18 cellular contexts compared by ENCODE assay signal in the genomic region with DNA sequence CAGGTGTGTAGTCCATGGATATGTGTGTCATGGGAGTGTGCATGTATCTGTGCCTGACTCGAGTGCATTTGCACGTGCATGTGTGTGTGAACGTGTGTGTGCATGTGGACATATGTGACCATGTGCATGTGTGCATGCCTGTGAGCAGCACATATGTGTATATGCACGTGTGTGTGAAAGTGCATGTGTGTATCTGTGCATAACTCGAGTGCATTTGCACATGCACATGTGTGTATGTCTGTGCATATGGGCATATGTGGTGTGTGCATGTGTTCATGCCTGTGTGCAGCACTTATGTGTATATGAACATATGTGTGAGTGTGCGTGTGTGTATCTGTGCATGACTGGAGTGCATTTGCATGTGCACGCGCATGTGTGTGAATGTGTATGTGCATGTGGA. TPM values are rescaled to one million over a fixed set of nuclear protein-coding genes. Genes with fewer than 3 reads are reported as not detected.
DNase-seq lines count a peak whose midpoint lies in the region; ATAC-seq, FAIRE-seq and TF ChIP-seq lines count a peak whose summit lies in the region.
"Had no signal": no experiment of that assay in that cellular context is flagged by ENCODE, and none has a peak within 500 bp of the region (broad histone marks: within the 10 kb centered on the region; RNA-seq: fewer than 3 reads in every experiment).

No MANE protein-coding gene starts in this region.

- no peak overlapping the region for H4K5ac ChIP-seq in H1 (ENCODE audit: insufficient read length, low read depth, low read length)

- no peak overlapping the region; the same call in 1 of the 2 replicates for H2BK12ac ChIP-seq in H1 (ENCODE audit: low read depth, low read length)

- H3K27me3 Mint-ChIP-seq in immature natural killer cell (ENCODE audit: low read depth in 3 of 3) = peaks cover 2 to 3% (median 2%) of the 10 kb centered on the region in 3 donors

- H3K9me3 Mint-ChIP-seq in immature natural killer cell = no peaks in the 10 kb centered on the region

- FAIRE-seq in HepG2 (lab: Jason Lieb, UNC) (no peak), H1 (lab: Jason Lieb, UNC) (peak; percentile 13)

- no peaks in the 10 kb centered on the region for H3K36me3 Mint-ChIP-seq in immature natural killer cell

- TF ChIP-seq CTCF in HepG2 (CRISPR knock-in tag; IDR thresholded peaks at IDR 0.05) (no peak), right lobe of liver (IDR thresholded peaks at IDR 0.05) (no peak), H1 (IDR thresholded peaks at IDR 0.05; ENCODE audit: control extremely low read depth in 1 of 3, insufficient read depth in 1 of 3, low read depth in 1 of 3, low read length in 3 of 3) (no peak), left ventricle myocardium inferior (IDR thresholded peaks at IDR 0.05; ENCODE audit: borderline replicate concordance) (no peak), vagina (IDR thresholded peaks at IDR 0.05) (no peak)

- H3K27ac ChIP-seq in HepG2 (ENCODE audit: extremely low read length, insufficient read depth, low read length) (no peak overlapping the region), right lobe of liver (no peak overlapping the region), KOPT-K1 (ENCODE audit: low read depth, low read length, poor library complexity, severe bottlenecking) (peak overlapping the region; percentile 50), H1 (ENCODE audit: low read depth, low read length) (no peak overlapping the region), left ventricle myocardium inferior (replicated peaks) (no peak overlapping the region), vagina (no peak overlapping the region)
- H3K27ac ChIP-seq: Peyer's patch had no signal

- H3K14ac ChIP-seq in H1 (ENCODE audit: insufficient read length) = no peak overlapping the region

- no peak overlapping the region for H3K23ac ChIP-seq in H1 (ENCODE audit: insufficient read length)

- no peak overlapping the region for H3K4me3 ChIP-seq in HepG2 (replicated peaks in 1 of 3; ENCODE audit: insufficient read depth in 1 of 3, low read depth in 2 of 3, low read length in 3 of 3)
- no peak overlapping the region for H3K4me3 ChIP-seq in right lobe of liver
- H3K4me3 ChIP-seq in H1 (ENCODE audit: extremely low read depth in 1 of 4, insufficient read depth in 2 of 4, low read depth in 3 of 4, low read length in 4 of 4) = no peak overlapping the region
- no peak overlapping the region for H3K4me3 ChIP-seq in left ventricle myocardium inferior
- no peak overlapping the region for H3K4me3 ChIP-seq in vagina
- H3K4me3 ChIP-seq: Peyer's patch had no signal

- H4K20me1 ChIP-seq in HepG2 (ENCODE audit: insufficient read depth, low read length) (no peaks in the 10 kb centered on the region), H1 (replicated peaks in 1 of 2; ENCODE audit: control insufficient read depth in 1 of 2, insufficient read depth in 2 of 2, low read length in 2 of 2) (peaks cover 0 to 4% of the 10 kb centered on the region in 2 experiments)

- H2AFZ ChIP-seq in HepG2 (ENCODE audit: low read length) = no peak overlapping the region
- H2AFZ ChIP-seq in H1 (ENCODE audit: low read length) = no peak overlapping the region

- TF ChIP-seq RAD21 in HepG2 (CRISPR knock-in tag; IDR thresholded peaks at IDR 0.05) (no peak), H1 (IDR thresholded peaks at IDR 0.05 in 1 of 2, conservative IDR thresholded peaks at IDR 0.05 in 1 of 2; ENCODE audit: low read depth in 2 of 2, low read length in 2 of 2) (no peak)

- no peak overlapping the region for H3K4me3 Mint-ChIP-seq in immature natural killer cell

- H3K27me3 ChIP-seq in HepG2 (ENCODE audit: control insufficient read depth in 1 of 2, insufficient read depth in 2 of 2, low read length in 2 of 2) = peaks cover 2 to 22% of the 10 kb centered on the region in 2 experiments; a peak in 3 of 5 replicates
- no peaks in the 10 kb centered on the region for H3K27me3 ChIP-seq in right lobe of liver
- no peaks in the 10 kb centered on the region for H3K27me3 ChIP-seq in H1 (replicated peaks in 1 of 4; ENCODE audit: control insufficient read depth in 3 of 4, extremely low read depth in 1 of 4, insufficient read depth in 3 of 4, low read length in 3 of 4)
- peaks cover 30% of the 10 kb centered on the region for H3K27me3 ChIP-seq in left ventricle myocardium inferior (ENCODE audit: low read depth)
- no peaks in the 10 kb centered on the region for H3K27me3 ChIP-seq in vagina
- H3K27me3 ChIP-seq: Peyer's patch had no signal

- H3K27ac Mint-ChIP-seq in immature natural killer cell = no peak overlapping the region

- H3K4ac ChIP-seq in H1 (replicated peaks; ENCODE audit: insufficient read length, low read depth, low read length) = no peak overlapping the region

- in situ Hi-C loops in HepG2 (cut with HindIII; ENCODE audit: extremely low pct_ligation_motif_present, low pct_unique_long_range_greater_than_20kb) = loop anchor here (25.0 kb wide), 2 partner anchors 508 to 783 kb away; no protein-coding TSS in a partner anchor

- TF ChIP-seq POLR2A in HepG2 (IDR thresholded peaks at IDR 0.05; ENCODE audit: insufficient read depth in 1 of 2, low read depth in 2 of 2, low read length in 2 of 2) (no peak), right lobe of liver (IDR thresholded peaks at IDR 0.05) (no peak), H1 (IDR thresholded peaks at IDR 0.05; ENCODE audit: control extremely low read depth in 1 of 2, low read depth in 2 of 2, low read length in 2 of 2) (no peak), vagina (IDR thresholded peaks at IDR 0.05) (no peak)

- H2AK5ac ChIP-seq in H1 (ENCODE audit: low read depth, low read length) = no peak overlapping the region

- no peak overlapping the region for H4K8ac ChIP-seq in H1 (ENCODE audit: extremely low read depth, insufficient read depth, low read length)

- H3K79me1 ChIP-seq in H1 (ENCODE audit: low read depth, low read length) = no peaks in the 10 kb centered on the region; the same call in 1 of the 2 replicates

- WGBS in HepG2 (ENCODE audit: low lambda C conversion rate) = 93% methylated on average over 5 of the region's 8 CpGs
- WGBS in right lobe of liver (ENCODE audit: insufficient coverage, low coverage, low lambda C conversion rate, missing lambda C conversion rate) = 20% methylated on average over 1 of the region's 8 CpGs
- 91% methylated on average over 8 of the region's 8 CpGs; no CpG with 5 or more reads in 1 of the 2 experiments for WGBS in H1 (ENCODE audit: extremely low coverage in 1 of 2, insufficient coverage in 1 of 2, insufficient read length in 1 of 2, insufficient replicate concordance in 2 of 2, low coverage in 1 of 2, low lambda C conversion rate in 2 of 2, missing lambda C conversion rate in 1 of 2), 2 experiments

- H3K9me3 ChIP-seq in HepG2 (ENCODE audit: low read length) (no peaks in the 10 kb centered on the region), right lobe of liver (no peaks in the 10 kb centered on the region), KOPT-K1 (ENCODE audit: insufficient read depth, low read length, poor library complexity, severe bottlenecking) (no peaks in the 10 kb centered on the region), H1 (ENCODE audit: insufficient read depth in 2 of 2, low read depth in 1 of 2, low read length in 1 of 2) (no peaks in the 10 kb centered on the region), left ventricle myocardium inferior (replicated peaks) (no peaks in the 10 kb centered on the region), vagina (no peaks in the 10 kb centered on the region)
- H3K9me3 ChIP-seq: Peyer's patch had no signal

- peak overlapping the region; percentile 36; the same call in 1 of the 2 replicates for H2BK15ac ChIP-seq in H1 (ENCODE audit: low read length)

- no peak overlapping the region for H3K18ac ChIP-seq in H1 (ENCODE audit: extremely low read depth, low read length)

- H3K9ac ChIP-seq in HepG2 (ENCODE audit: insufficient read depth, low read depth, low read length) (no peak overlapping the region), H1 (replicated peaks in 1 of 4; ENCODE audit: extremely low read depth in 1 of 4, low read depth in 3 of 4, low read length in 3 of 4) (no peak overlapping the region)

- TF ChIP-seq EP300 in HepG2 (IDR thresholded peaks at IDR 0.05; ENCODE audit: low read depth in 2 of 2, low read length in 2 of 2) (no peak), HepG2 (CRISPR knock-in tag; IDR thresholded peaks at IDR 0.05; ENCODE audit: borderline replicate concordance) (no peak), H1 (IDR thresholded peaks at IDR 0.05; ENCODE audit: borderline replicate concordance in 1 of 2, low read depth in 2 of 2, low read length in 2 of 2) (no peak)

- no peaks in the 10 kb centered on the region for H3K79me2 ChIP-seq in HepG2 (ENCODE audit: insufficient read depth, low read length)
- no peaks in the 10 kb centered on the region for H3K79me2 ChIP-seq in H1 (ENCODE audit: control insufficient read depth in 1 of 2, insufficient read depth in 2 of 2, low read length in 2 of 2)

- H3K23me2 ChIP-seq in H1 (ENCODE audit: low read depth, low read length) = no peaks in the 10 kb centered on the region

- POLR2A ChIA-PET in HepG2 (lab: Yijun Ruan, JAX) = no interaction called here
- POLR2A ChIA-PET in H1 (lab: Charles Lee; ENCODE audit: partially characterized antibody) = interaction anchor here (0.6 kb wide), 1 partner anchor 81 kb away, joined by 3 read pairs; no protein-coding TSS in a partner anchor

- peaks cover 5% of the 10 kb centered on the region; the same call in 1 of the 2 replicates for H3K4me1 ChIP-seq in HepG2 (ENCODE audit: insufficient read depth, low read length)
- H3K4me1 ChIP-seq in right lobe of liver = no peaks in the 10 kb centered on the region
- peaks cover 0 to 27% (median 15%) of the 10 kb centered on the region in 4 experiments; a peak in 6 of 7 replicates for H3K4me1 ChIP-seq in H1 (replicated peaks in 1 of 4; ENCODE audit: control insufficient read depth in 3 of 4, insufficient read depth in 4 of 4, low read length in 3 of 4)
- no peaks in the 10 kb centered on the region for H3K4me1 ChIP-seq in left ventricle myocardium inferior
- peaks cover 5% of the 10 kb centered on the region for H3K4me1 ChIP-seq in vagina
- H3K4me1 ChIP-seq: Peyer's patch had no signal

- no peak overlapping the region for H3K56ac ChIP-seq in H1 (replicated peaks; ENCODE audit: insufficient read length, low read depth, low read length)

- BruUV-seq in HepG2 (replicated peaks; lab: Mats Ljungman, UMichigan) = no TSS peak

- H3K36me3 ChIP-seq in HepG2 (replicated peaks in 1 of 2; ENCODE audit: control insufficient read depth in 1 of 2, insufficient read depth in 2 of 2, low read length in 2 of 2) (no peaks in the 10 kb centered on the region), right lobe of liver (no peaks in the 10 kb centered on the region), KOPT-K1 (ENCODE audit: insufficient read depth, low read length) (no peaks in the 10 kb centered on the region), H1 (ENCODE audit: control insufficient read depth in 2 of 4, insufficient read depth in 4 of 4, low read length in 3 of 4) (no peaks in the 10 kb centered on the region), left ventricle myocardium inferior (no peaks in the 10 kb centered on the region), vagina (no peaks in the 10 kb centered on the region)
- H3K36me3 ChIP-seq: Peyer's patch had no signal

- ATAC-seq in HepG2 = no peak
- ATAC-seq in right lobe of liver = no peak
- ATAC-seq in HG02973 (IDR thresholded peaks at IDR 0.05; ENCODE audit: unreplicated experiment) = no peak
- ATAC-seq: HCT116, SK-N-SH treated with all-trans-retinoic acid at 6 μM for 48 hours had no signal

- intact Hi-C loops in HepG2 (cut with micrococcal nuclease; ENCODE audit: unreplicated experiment) (no loop called here), right lobe of liver (cut with DNase I) (no loop called here), left ventricle myocardium inferior (cut with micrococcal nuclease) (no loop called here), vagina (cut with DNase I) (no loop called here)

- no peak overlapping the region for H2BK120ac ChIP-seq in H1 (replicated peaks; ENCODE audit: low read depth, low read length)

- H3K4me2 ChIP-seq in HepG2 (ENCODE audit: low read depth, low read length) (no peak overlapping the region), H1 (ENCODE audit: insufficient read depth in 1 of 2, low read depth in 2 of 2, low read length in 2 of 2) (no peak overlapping the region)

- H4K91ac ChIP-seq in H1 (replicated peaks; ENCODE audit: insufficient read length, low read length) = peak overlapping the region; percentile 58

- DNase-seq in HepG2 (ENCODE audit: low spot score) (no peak), right lobe of liver (no peak), H1 (ENCODE audit: low read depth in 1 of 2, low spot score in 2 of 2) (no peak), left ventricle myocardium inferior (no peak), vagina (ENCODE audit: extremely low spot score in 2 of 2) (no peak), immature natural killer cell (no peak)
- DNase-seq: C1 segment of cervical spinal cord, DMS53, NCI-H146, NCI-H2081 treated with DMSO at 0.1 percent for 48 hours, NCI-H510A, NCI-H774, Right ventricle myocardium superior had no signal

- no peak overlapping the region for H2BK20ac ChIP-seq in H1 (ENCODE audit: low read length)

- H2BK5ac ChIP-seq in H1 (ENCODE audit: low read depth, low read length) = 0 out of 2 replicates have a peak overlapping the region, but pooled peaks have one; percentile 8

- H3K4me1 Mint-ChIP-seq in immature natural killer cell = peaks cover 13 to 14% of the 10 kb centered on the region in 2 donors

- CTCF ChIA-PET in HepG2 (lab: Yijun Ruan, JAX; ENCODE audit: low intra/inter-chr PET ratio, low total read pairs) = no interaction called here
- CTCF ChIA-PET in H1 (lab: Charles Lee; ENCODE audit: partially characterized antibody) = no interaction called here

RNA-seq across cellular contexts. Expression of a gene that starts 35.2 kb away (rescaled TPM):
- total RNA-seq in HepG2 (2016; rRNA removed; fragmentation: Illumina TruSeq; extraction: Trizol) = 16.2 and 23.3 TPM in 2 replicates
- 7.2 and 7.5 TPM in 2 replicates for total RNA-seq in HepG2 (2016; cell fraction: cytosol; rRNA removed; fragmentation: Illumina TruSeq; extraction: Trizol; ENCODE audit: low read depth)
- 16.1 and 17.2 TPM in 2 replicates for total RNA-seq in HepG2 (2016; cell fraction: insoluble cytoplasmic fraction; rRNA removed; fragmentation: Illumina TruSeq; extraction: Trizol)
- 26.9 and 27.9 TPM in 2 replicates for total RNA-seq in HepG2 (2016; cell fraction: membrane; rRNA removed; fragmentation: Illumina TruSeq; extraction: Trizol)
- 14.4 and 16.2 TPM in 2 replicates for total RNA-seq in HepG2 (2016; cell fraction: nucleus; rRNA removed; fragmentation: Illumina TruSeq; extraction: Trizol)
- polyA plus RNA-seq in HepG2 (2011; rRNA removed) = 50.9 and 68.0 TPM in 2 replicates
- polyA plus RNA-seq in HepG2 (2011; cell fraction: cytosol; rRNA removed) = 45.6 and 47.6 TPM in 2 replicates
- polyA plus RNA-seq in HepG2 (2011; cell fraction: nucleus; rRNA removed) = 34.2 and 39.3 TPM in 2 replicates
- polyA plus RNA-seq in HepG2 (2012) = 39.2 and 40.4 TPM in 2 replicates
- polyA plus RNA-seq in HepG2 (2016; cell fraction: cytosol; fragmentation: Illumina TruSeq; extraction: Trizol; ENCODE audit: low read depth) = 11.0 and 12.4 TPM in 2 replicates
- polyA plus RNA-seq in HepG2 (2016; cell fraction: insoluble cytoplasmic fraction; fragmentation: Illumina TruSeq; extraction: Trizol; ENCODE audit: low read depth) = 33.6 and 42.6 TPM in 2 replicates
- polyA plus RNA-seq in HepG2 (2016; cell fraction: membrane; fragmentation: Illumina TruSeq; extraction: Trizol; ENCODE audit: low read depth) = 39.2 and 40.8 TPM in 2 replicates
- polyA plus RNA-seq in HepG2 (2016; cell fraction: nucleus; fragmentation: Illumina TruSeq; extraction: Trizol; ENCODE audit: insufficient read depth, low read depth) = 26.9 and 29.3 TPM in 2 replicates
- 54.6 and 166 TPM in 2 replicates for polyA minus RNA-seq in HepG2 (2011; rRNA and poly(A)+ RNA removed; ENCODE audit: low replicate concordance)
- polyA minus RNA-seq in HepG2 (2011; cell fraction: cytosol; rRNA and poly(A)+ RNA removed) = 37.4 and 48.5 TPM in 2 replicates
- polyA minus RNA-seq in HepG2 (2011; cell fraction: nucleus; rRNA and poly(A)+ RNA removed) = 30.9 and 39.8 TPM in 2 replicates
- 10 to 100 TPM; 10.3 to 32.1 (median 14.1) TPM for total RNA-seq in right lobe of liver
- 95.6 and 96.5 TPM in 2 replicates for total RNA-seq in H1 (2021; fragmentation: NEBNext Ultra II Directional; extraction: Animal tissue kit (Norgen Biotek cat#: 25700))
- 109 and 121 TPM in 2 replicates for polyA plus RNA-seq in H1 (2011; rRNA removed)
- polyA plus RNA-seq in H1 (2011; cell fraction: cytosol; rRNA removed) = 92.3 TPM
- polyA plus RNA-seq in H1 (2011; cell fraction: nucleus; rRNA removed) = 152 TPM
- 61.6 to 94.7 TPM (median 83.3 TPM) in 4 replicates for polyA plus RNA-seq in H1 (2012, experiment 1 of 2)
- 78.3 TPM for polyA plus RNA-seq in H1 (2012, experiment 2 of 2)
- 62.9 TPM for polyA plus RNA-seq in H1 (2013, experiment 1 of 2)
- 65.3 TPM for polyA plus RNA-seq in H1 (2013, experiment 2 of 2)
- polyA minus RNA-seq in H1 (2011; rRNA and poly(A)+ RNA removed) = 176 and 215 TPM in 2 replicates
- polyA minus RNA-seq in H1 (2011; cell fraction: cytosol; rRNA and poly(A)+ RNA removed) = 71.7 TPM
- polyA minus RNA-seq in H1 (2011; cell fraction: nucleus; rRNA and poly(A)+ RNA removed) = 67.7 TPM
- total RNA-seq in left ventricle myocardium inferior = 43.0 TPM
- total RNA-seq in vagina = 29.5 TPM
- 1 to 10 TPM; 4.7 to 6.1 (median 4.8) TPM for polyA plus RNA-seq in immature natural killer cell
